In the genomic region with DNA sequence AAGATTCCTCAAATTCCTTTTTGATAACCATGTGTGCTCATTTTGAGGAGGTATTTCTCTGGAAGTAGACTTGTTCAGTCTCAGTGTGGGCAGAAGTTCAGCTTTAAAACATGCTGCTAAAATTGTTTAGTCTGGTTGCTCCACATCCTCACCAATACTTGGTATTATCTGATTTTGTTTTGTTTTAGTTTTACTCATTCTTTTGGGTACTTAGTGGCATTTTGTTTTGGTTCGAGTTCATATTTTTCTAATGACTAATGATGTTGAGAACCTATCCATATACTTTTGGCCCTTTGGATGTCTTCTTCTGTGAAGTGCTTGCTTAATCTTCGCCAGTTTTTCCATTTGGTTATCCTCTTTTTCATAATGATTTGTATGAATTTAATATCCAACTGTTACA, we compare ENCODE assay signal across 1 cellular context.
TF ChIP-seq lines count a peak whose summit lies in the region.

No MANE protein-coding gene starts in this region.

TF ChIP-seq in IMR-90, 13 proteins besides CTCF, POLR2A, EP300 and RAD21:
- TF ChIP-seq MAZ (IDR thresholded peaks at IDR 0.05; ENCODE audit: borderline replicate concordance, low read depth, low read length) (no peak), CEBPB (IDR thresholded peaks at IDR 0.05; ENCODE audit: low read depth, low read length) (peak; percentile 48)
TF ChIP-seq in IMR-90: peak in this region for 1.
